1 cellular context compared by ENCODE assay signal in genomic region chr10:48550071-48550691, GRCh38.
TF ChIP-seq lines count a peak whose summit lies in the region.

No MANE protein-coding gene starts in this region.

TF ChIP-seq in WTC11, 78 proteins besides CTCF, POLR2A, EP300 and RAD21 (continued from another document):
- no peak for TF ChIP-seq ARID4B (CRISPR knock-in tag; IDR thresholded peaks at IDR 0.05; ENCODE audit: borderline replicate concordance)
- no peak for TF ChIP-seq ATF2 (CRISPR knock-in tag; IDR thresholded peaks at IDR 0.05; ENCODE audit: borderline replicate concordance, low read depth)
- TF ChIP-seq E2F4 (CRISPR knock-in tag; IDR thresholded peaks at IDR 0.05; ENCODE audit: borderline replicate concordance, low read depth): no peak
